In genomic region chr4:4344915-4345527, GRCh38 we compare ENCODE assay signal across 13 cellular contexts. TPM values are rescaled to one million over a fixed set of nuclear protein-coding genes. Genes with fewer than 3 reads are reported as not detected.
DNase-seq lines count a peak whose midpoint lies in the region; ATAC-seq lines count a peak whose summit lies in the region.
"Had no signal": no experiment of that assay in that cellular context is flagged by ENCODE, and none has a peak within 500 bp of the region (broad histone marks: within the 10 kb centered on the region; RNA-seq: fewer than 3 reads in every experiment).

No MANE protein-coding gene starts in this region.

- no peak overlapping the region for H2AFZ ChIP-seq in mesenchymal stem cell (ENCODE audit: low read depth, low read length)

- H3K4me3 ChIP-seq in mesenchymal stem cell (ENCODE audit: insufficient read depth in 1 of 2, low read depth in 1 of 2, low read length in 2 of 2), result no peak overlapping the region

- no peak overlapping the region for H3K4me2 ChIP-seq in mesenchymal stem cell (ENCODE audit: low read length, poor library complexity, severe bottlenecking)

- H4K8ac ChIP-seq in mesenchymal stem cell (ENCODE audit: low read length), result no peak overlapping the region

- no peaks in the 10 kb centered on the region for H3K4me1 ChIP-seq in mesenchymal stem cell (ENCODE audit: control insufficient read depth, insufficient read depth, low read depth, low read length)

- DNase-seq in naive B cell (peak; percentile 69), pons (ENCODE audit: low spot score) (no peak), inferior parietal cortex (ENCODE audit: extremely low spot score) (no peak), mesenchymal stem cell (no peak)
- no peak for DNase-seq in activated CD4-positive, alpha-beta T cell treated with anti-CD3 and anti-CD28 coated beads, Interleukin-2, amount 50 U/mL, for 4 hours
- DNase-seq: activated CD4-positive, alpha-beta memory T cell treated with anti-CD3 and anti-CD28 coated beads for 36 hours; NCI-H2081; Right ventricle myocardium superior; stimulated activated CD4-positive, alpha-beta T cell treated with anti-CD3 and anti-CD28 coated beads, Interleukin-4, amount 100 ng/mL, for 24 hours had no signal

- no peak overlapping the region for H2BK12ac ChIP-seq in mesenchymal stem cell (ENCODE audit: low read length in 2 of 2)

- H3K4ac ChIP-seq in mesenchymal stem cell (ENCODE audit: low read depth in 1 of 2, low read length in 2 of 2), result no peak overlapping the region

- H3K36me3 Mint-ChIP-seq in naive B cell, result no peaks in the 10 kb centered on the region

- H3K27me3 Mint-ChIP-seq in naive B cell, result peaks cover 12 to 21% (median 12%) of the 10 kb centered on the region in 3 donors
- H3K27me3 Mint-ChIP-seq: activated CD4-positive, alpha-beta memory T cell treated with anti-CD3 and anti-CD28 coated beads for 36 hours had no signal

- H3K36me3 ChIP-seq in mesenchymal stem cell (ENCODE audit: control insufficient read depth in 1 of 2, insufficient read depth in 2 of 2, low read depth in 1 of 2, low read length in 2 of 2), result no peaks in the 10 kb centered on the region

- no peak overlapping the region for H4K91ac ChIP-seq in mesenchymal stem cell (ENCODE audit: low read length)

- H3K27me3 ChIP-seq in mesenchymal stem cell (ENCODE audit: control insufficient read depth in 1 of 2, insufficient read depth in 1 of 2, low read length in 2 of 2), result peaks cover 6 to 65% of the 10 kb centered on the region in 2 experiments

- no peak overlapping the region for H2BK5ac ChIP-seq in mesenchymal stem cell (ENCODE audit: low read depth, low read length, poor library complexity, severe bottlenecking)

- peak; percentile 84 for ATAC-seq in GM18868 (IDR thresholded peaks at IDR 0.05; ENCODE audit: unreplicated experiment)
- peak; percentile 93 for ATAC-seq in GM21529 (IDR thresholded peaks at IDR 0.05; ENCODE audit: unreplicated experiment)
- ATAC-seq in HG03175 (IDR thresholded peaks at IDR 0.05; ENCODE audit: unreplicated experiment), result peak; percentile 62
- peak; percentile 91 to 93 for ATAC-seq in naive B cell (ENCODE audit: low read depth in 2 of 2)
- ATAC-seq: esophagus mucosa had no signal

- peaks cover 0 to 13% (median 0%) of the 10 kb centered on the region in 7 donors for H3K9me3 Mint-ChIP-seq in naive B cell

- no peak overlapping the region for H2BK15ac ChIP-seq in mesenchymal stem cell (ENCODE audit: low read depth, poor library complexity, severe bottlenecking)

- no peak overlapping the region for H3K27ac ChIP-seq in mesenchymal stem cell (ENCODE audit: low read length, poor library complexity, severe bottlenecking)

- H3K23ac ChIP-seq in mesenchymal stem cell (ENCODE audit: low read length in 2 of 2), result no peak overlapping the region

- H3K9me3 ChIP-seq in mesenchymal stem cell (ENCODE audit: control insufficient read depth, low read length), result no peaks in the 10 kb centered on the region

- no peak overlapping the region for H2AK5ac ChIP-seq in mesenchymal stem cell (ENCODE audit: low read length, severe bottlenecking)

- no peak overlapping the region for H2BK120ac ChIP-seq in mesenchymal stem cell (ENCODE audit: low read depth, low read length)

- H3K9ac ChIP-seq in mesenchymal stem cell (ENCODE audit: low read length), result no peak overlapping the region

- peak overlapping the region; percentile 57 to 97 (median 88) for H3K27ac Mint-ChIP-seq in naive B cell
- H3K27ac Mint-ChIP-seq: activated CD4-positive, alpha-beta memory T cell treated with anti-CD3 and anti-CD28 coated beads for 36 hours had no signal

- WGBS in mesenchymal stem cell, result 92% methylated on average over 13 of the region's 14 CpGs

- H3K4me1 Mint-ChIP-seq in naive B cell, result peaks cover 23 to 40% (median 33%) of the 10 kb centered on the region in 3 donors

- no peaks in the 10 kb centered on the region for H3K79me1 ChIP-seq in mesenchymal stem cell (replicated peaks; ENCODE audit: low read length, poor library complexity, severe bottlenecking)

- no peak overlapping the region for H3K14ac ChIP-seq in mesenchymal stem cell (ENCODE audit: low read length in 2 of 2)

- no peak overlapping the region for H3K18ac ChIP-seq in mesenchymal stem cell (ENCODE audit: low read depth in 1 of 2, low read length in 2 of 2)

- peak overlapping the region; percentile 47 to 83 (median 66) for H3K4me3 Mint-ChIP-seq in naive B cell
- H3K4me3 Mint-ChIP-seq: activated CD4-positive, alpha-beta memory T cell treated with anti-CD3 and anti-CD28 coated beads for 36 hours had no signal

RNA-seq across cellular contexts. Expression of gene NSG1, which starts 41.9 kb away (rescaled TPM):
- under 1 TPM in 2 of 6 donors, not detected in 4; 0.10 to 0.14 TPM for polyA plus RNA-seq in naive B cell (ENCODE audit: low read depth in 6 of 6)
- 185 TPM for polyA plus RNA-seq in mesenchymal stem cell (2013, experiment 1 of 2)
- 188 TPM for polyA plus RNA-seq in mesenchymal stem cell (2013, experiment 2 of 2)

RNA-seq across cellular contexts. Expression of gene ZBTB49, which starts 55.0 kb away (rescaled TPM):
- polyA plus RNA-seq in naive B cell (ENCODE audit: low read depth in 6 of 6), result 10 to 100 TPM in 1 of 6 donors, 1 to 10 TPM in 5; 3.3 to 10.6 (median 4.8) TPM
- 2.6 TPM for polyA plus RNA-seq in mesenchymal stem cell (2013, experiment 1 of 2)
- polyA plus RNA-seq in mesenchymal stem cell (2013, experiment 2 of 2), result 2.3 TPM

RNA-seq across cellular contexts. Expression of gene LYAR, which starts 55.1 kb away (rescaled TPM):
- polyA plus RNA-seq in naive B cell (ENCODE audit: low read depth in 6 of 6), result 10 to 100 TPM; 12.5 to 18.3 (median 14.6) TPM
- polyA plus RNA-seq in mesenchymal stem cell (2013, experiment 1 of 2), result 17.5 TPM
- polyA plus RNA-seq in mesenchymal stem cell (2013, experiment 2 of 2), result 19.2 TPM
